8 cellular contexts compared by ENCODE assay signal in genomic region chr7:155344270-155344617, GRCh38.
DNase-seq lines count a peak whose midpoint lies in the region; ATAC-seq and TF ChIP-seq lines count a peak whose summit lies in the region.

No MANE protein-coding gene starts in this region.

- no peak for TF ChIP-seq CTCF in brain microvascular endothelial cell (IDR thresholded peaks at IDR 0.05; ENCODE audit: low read depth, low read length, missing control alignments)

- ATAC-seq in GM21390 (IDR thresholded peaks at IDR 0.05; ENCODE audit: unreplicated experiment) (peak; percentile 36), HG03457 (IDR thresholded peaks at IDR 0.05; ENCODE audit: unreplicated experiment) (peak; percentile 30)

- no peaks in the 10 kb centered on the region for H3K36me3 ChIP-seq in brain microvascular endothelial cell (replicated peaks)

- H3K27me3 ChIP-seq in brain microvascular endothelial cell (replicated peaks) = peaks cover under 1% of the 10 kb centered on the region

- no peak overlapping the region for H3K27ac ChIP-seq in brain microvascular endothelial cell

- peak; percentile 52 for DNase-seq in iPS-NIHi11 (ENCODE audit: low spot score)
- DNase-seq in NCI-H1417 treated with DMSO at 0.1 percent for 48 hours (lab: John Stamatoyannopoulos, UW) = no peak
- DNase-seq in brain microvascular endothelial cell = no peak
- no peak for DNase-seq in SIG-M5 treated with dmso at 0.1 percent for 504 hours (lab: John Stamatoyannopoulos, UW; ENCODE audit: unreplicated experiment)
- no peak for DNase-seq in GM03348 (ENCODE audit: low spot score)

- in situ Hi-C loops in brain microvascular endothelial cell (cut with HindIII; ENCODE audit: low pct_ligation_motif_present, low sequenced_read_pairs) = loop anchor here (25.0 kb wide), 1 partner anchor 407 kb away; no protein-coding TSS in a partner anchor

- H3K4me3 ChIP-seq in GM08714 (ENCODE audit: low read length) = peak overlapping the region; percentile 33; the same call in 1 of the 2 replicates
- no peak overlapping the region for H3K4me3 ChIP-seq in brain microvascular endothelial cell (ENCODE audit: low read depth, low read length)
